ENCODE assay signal across 15 cellular contexts in the genomic region with DNA sequence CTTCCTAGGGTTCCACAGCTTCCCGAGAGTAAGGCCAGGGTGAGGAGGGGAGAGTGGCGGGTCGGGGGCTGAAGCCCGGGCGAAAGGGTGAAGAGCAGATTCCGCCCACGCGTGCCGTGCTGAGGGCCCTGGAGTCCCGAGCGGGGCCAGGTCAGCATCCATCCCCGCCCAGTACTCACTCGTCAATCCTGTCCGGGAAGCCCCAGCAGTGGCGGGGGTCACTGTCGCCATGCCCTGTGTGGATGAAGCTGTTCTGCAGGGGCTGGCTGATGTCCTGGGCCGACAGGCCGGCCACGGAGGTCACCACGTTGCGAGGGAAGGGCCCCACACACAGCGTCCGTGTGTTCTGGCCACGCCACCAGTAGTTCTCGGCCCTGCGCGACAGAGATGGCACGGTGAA. TPM values are rescaled to one million over a fixed set of nuclear protein-coding genes. Genes with fewer than 3 reads are reported as not detected.
DNase-seq lines count a peak whose midpoint lies in the region; ATAC-seq and TF ChIP-seq lines count a peak whose summit lies in the region.
"Had no signal": no experiment of that assay in that cellular context is flagged by ENCODE, and none has a peak within 500 bp of the region (broad histone marks: within the 10 kb centered on the region; RNA-seq: fewer than 3 reads in every experiment).

No MANE protein-coding gene starts in this region.

- no peaks in the 10 kb centered on the region for H4K20me1 ChIP-seq in PC-9 (ENCODE audit: insufficient read depth)

- H3K4me1 ChIP-seq in PC-9 (replicated peaks; ENCODE audit: insufficient read depth), result peaks cover 69% of the 10 kb centered on the region
- peaks cover 7% of the 10 kb centered on the region for H3K4me1 ChIP-seq in RWPE2 (ENCODE audit: insufficient read depth, poor library complexity, severe bottlenecking)
- H3K4me1 ChIP-seq in neuronal stem cell (ENCODE audit: control insufficient read depth in 2 of 2, insufficient read depth in 1 of 2, low read depth in 1 of 2, low read length in 2 of 2), result no peaks in the 10 kb centered on the region
- H3K4me1 ChIP-seq in thyroid gland, result peaks cover 10 to 23% of the 10 kb centered on the region in 2 donors

- H3K9ac ChIP-seq in neuronal stem cell (ENCODE audit: low read depth, low read length, poor library complexity), result no peak overlapping the region

- no peak overlapping the region for H2BK15ac ChIP-seq in neuronal stem cell (ENCODE audit: low read length)

- H2BK12ac ChIP-seq in neuronal stem cell (ENCODE audit: low read length), result no peak overlapping the region

- H2BK5ac ChIP-seq in neuronal stem cell (ENCODE audit: low read length), result no peak overlapping the region

- peaks cover 56% of the 10 kb centered on the region for H3K79me2 ChIP-seq in PC-9 (ENCODE audit: low read depth)

- H3K4ac ChIP-seq in neuronal stem cell (ENCODE audit: low read length), result no peak overlapping the region

- H3K27me3 ChIP-seq in PC-9 (ENCODE audit: insufficient read depth, low read depth) (no peaks in the 10 kb centered on the region), RWPE2 (ENCODE audit: insufficient read depth, poor library complexity, severe bottlenecking) (no peaks in the 10 kb centered on the region), neuronal stem cell (ENCODE audit: control insufficient read depth in 3 of 3, insufficient read depth in 3 of 3, low read depth in 1 of 3, low read length in 3 of 3) (no peaks in the 10 kb centered on the region), thyroid gland (no peaks in the 10 kb centered on the region), dorsolateral prefrontal cortex (no peaks in the 10 kb centered on the region)

- no peak overlapping the region for H3K4me2 ChIP-seq in PC-9
- H3K4me2 ChIP-seq in neuronal stem cell (ENCODE audit: insufficient read depth, low read length, poor library complexity, severe bottlenecking), result no peak overlapping the region

- intact Hi-C loops in PC-9 (cut with micrococcal nuclease; ENCODE audit: unreplicated experiment) (no loop called here), thyroid gland (cut with DNase I) (no loop called here), dorsolateral prefrontal cortex (cut with DNase I) (no loop called here)

- peak overlapping the region; percentile 82 for H3K14ac ChIP-seq in neuronal stem cell (ENCODE audit: low read length)

- H3F3A ChIP-seq in PC-9 (ENCODE audit: insufficient read depth, low read depth), result peaks cover 15% of the 10 kb centered on the region; the same call in 1 of the 2 replicates

- no peak for ATAC-seq in RWPE2 (ENCODE audit: low read depth)

- H3K27ac ChIP-seq in PC-9 (peak overlapping the region; percentile 17; the same call in 1 of the 2 replicates), RWPE2 (ENCODE audit: poor library complexity, severe bottlenecking) (no peak overlapping the region), neuronal stem cell (replicated peaks; ENCODE audit: low read length) (no peak overlapping the region), thyroid gland (peak overlapping the region; percentile 88 to 95 (median 91)), dorsolateral prefrontal cortex (peak overlapping the region in 25 of 59 donors; percentile 26 to 87 (median 68))

- peaks cover 15% of the 10 kb centered on the region; the same call in 1 of the 2 replicates for H3K36me3 ChIP-seq in PC-9 (ENCODE audit: low read depth)
- peaks cover 41% of the 10 kb centered on the region for H3K36me3 ChIP-seq in RWPE2 (ENCODE audit: low read depth)
- peaks cover 14% of the 10 kb centered on the region in 2 donors for H3K36me3 ChIP-seq in neuronal stem cell (replicated peaks in 1 of 2; ENCODE audit: control insufficient read depth in 2 of 2, insufficient read depth in 2 of 2, low read length in 2 of 2)
- H3K36me3 ChIP-seq in thyroid gland, result peaks cover 9% of the 10 kb centered on the region in 2 donors

- no peaks in the 10 kb centered on the region for H3K9me2 ChIP-seq in PC-9 (ENCODE audit: insufficient read depth)

- H3K23ac ChIP-seq in neuronal stem cell (ENCODE audit: low read depth, low read length, poor library complexity), result no peak overlapping the region

- no CpG with 5 or more reads among the region's 28 CpGs for WGBS in neuronal stem cell (ENCODE audit: extremely low coverage in 2 of 2, insufficient read length in 2 of 2, insufficient replicate concordance in 1 of 2), 2 donors
- 92 to 96% methylated on average over 9 to 13 of the region's 28 CpGs for WGBS in thyroid gland, 2 donors

- no peak overlapping the region for H2AK5ac ChIP-seq in neuronal stem cell (ENCODE audit: low read depth, low read length)

- H3K9me3 ChIP-seq in PC-9 (ENCODE audit: insufficient read depth, low read depth), result no peaks in the 10 kb centered on the region
- no peaks in the 10 kb centered on the region for H3K9me3 ChIP-seq in RWPE2 (ENCODE audit: severe bottlenecking)
- H3K9me3 ChIP-seq in neuronal stem cell (replicated peaks in 1 of 2; ENCODE audit: control insufficient read depth in 2 of 2, insufficient read depth in 1 of 2, low read depth in 1 of 2, low read length in 2 of 2), result no peaks in the 10 kb centered on the region
- H3K9me3 ChIP-seq in thyroid gland, result no peaks in the 10 kb centered on the region

- peak overlapping the region; percentile 65 for H4K8ac ChIP-seq in neuronal stem cell (ENCODE audit: low read depth, low read length)

- CTCF ChIA-PET in PC-9 (lab: Charles Lee), result interaction anchor here (0.9 kb wide), 1 partner anchor 36 kb away, joined by 4 read pairs; no protein-coding TSS in a partner anchor

- POLR2A ChIA-PET in PC-9 (lab: Charles Lee; ENCODE audit: unreplicated experiment), result no interaction called here

- no peak for DNase-seq in PC-9
- DNase-seq in RWPE2 (ENCODE audit: low spot score), result peak; percentile 45
- DNase-seq in neuronal stem cell (ENCODE audit: low spot score), result no peak
- no peak for DNase-seq in thyroid gland
- no peak for DNase-seq in DMS 273 treated with DMSO at 0.1 percent for 48 hours (lab: John Stamatoyannopoulos, UW)
- no peak for DNase-seq in dorsolateral prefrontal cortex
- DNase-seq in glomerular visceral epithelial cell (ENCODE audit: extremely low spot score), result no peak
- DNase-seq: C1 segment of cervical spinal cord; Calu3; CD4-positive, alpha-beta memory T cell; COR-L47; DMS153; DND-41; GOT3; HCEC 1CT had no signal

- peak overlapping the region; percentile 47 for H2BK120ac ChIP-seq in neuronal stem cell (ENCODE audit: low read depth, low read length)

- TF ChIP-seq CTCF in PC-9 (conservative IDR thresholded peaks at IDR 0.05) (no peak), RWPE2 (IDR thresholded peaks at IDR 0.05; ENCODE audit: poor library complexity, severe bottlenecking) (no peak), thyroid gland (IDR thresholded peaks at IDR 0.05) (no peak), dorsolateral prefrontal cortex (IDR thresholded peaks at IDR 0.05 in 54 of 56, conservative IDR thresholded peaks at IDR 0.05 in 2 of 56; ENCODE audit: low read depth in 1 of 56, partially characterized antibody in 56 of 56) (no peak)

- peaks cover 8% of the 10 kb centered on the region for H3K79me1 ChIP-seq in neuronal stem cell (ENCODE audit: low read depth, low read length)

- peak overlapping the region; percentile 48 for H3K18ac ChIP-seq in neuronal stem cell (ENCODE audit: low read length)

- no peak overlapping the region for H4K91ac ChIP-seq in neuronal stem cell (ENCODE audit: low read depth, low read length, poor library complexity)

- BruUV-seq in PC-9 (replicated peaks; lab: Mats Ljungman, UMichigan), result no TSS peak

- H3K4me3 ChIP-seq in PC-9 (no peak overlapping the region), RWPE2 (ENCODE audit: severe bottlenecking) (no peak overlapping the region), neuronal stem cell (ENCODE audit: low read length in 2 of 2) (peak overlapping the region in 1 of 2 donors; percentile 24), thyroid gland (replicated peaks in 1 of 3) (no peak overlapping the region), dorsolateral prefrontal cortex (no peak overlapping the region)

- H2AFZ ChIP-seq in PC-9, result no peak overlapping the region
- H2AFZ ChIP-seq in neuronal stem cell (ENCODE audit: low read length), result no peak overlapping the region

- no peak for TF ChIP-seq POLR2A in thyroid gland (IDR thresholded peaks at IDR 0.05)

RNA-seq across cellular contexts. Expression of a gene that starts 36.3 kb away (rescaled TPM):
- total RNA-seq in PC-9 (2021) (118 and 125 TPM in 2 replicates), thyroid gland (10 to 100 TPM; 10.2 to 21.1 (median 12.7) TPM), dorsolateral prefrontal cortex (100 to 1,000 TPM; 167 to 402 (median 279) TPM)
- polyA plus RNA-seq in neuronal stem cell (2013, experiment 1 of 2), result 21.3 TPM
- 20.7 TPM for polyA plus RNA-seq in neuronal stem cell (2013, experiment 2 of 2)

Comparison
In these comparisons a context has a peak if more than half of its experiments do, and no peak if none do; other contexts are left out.
1. H3K27ac ChIP-seq: peak in PC-9 (single experiment) and thyroid gland (3 of 3); none in RWPE2 (single experiment) and neuronal stem cell (single experiment).